ENCODE assay signal across 17 cellular contexts in genomic region chr11:19301336-19301735, GRCh38.
A peak's percentile ranks its signal among the peaks of the same experiment; 100 is the strongest.
DNase-seq lines count a peak whose midpoint lies in the region; ATAC-seq and TF ChIP-seq lines count a peak whose summit lies in the region.
"Had no signal": no experiment of that assay in that cellular context is flagged by ENCODE, and none has a peak within 500 bp of the region (broad histone marks: within the 10 kb centered on the region; RNA-seq: fewer than 3 reads in every experiment).

No MANE protein-coding gene starts in this region.

- intact Hi-C loops in left colon (cut with DNase I, micrococcal nuclease): no loop called here

- H3K4me3 ChIP-seq in fibroblast of mammary gland (ENCODE audit: control insufficient read depth, low read depth, low read length): no peak overlapping the region
- H3K4me3 ChIP-seq: BLaER1, GM23338 had no signal

- DNase-seq in GM04504 (ENCODE audit: low read depth): peak; percentile 12
- peak; percentile 34 for DNase-seq in HS-5 (ENCODE audit: low read depth)
- peak; percentile 44 for DNase-seq in fibroblast of mammary gland (ENCODE audit: low read depth)
- no peak for DNase-seq in left colon
- DNase-seq in NCI-H82 (lab: John Stamatoyannopoulos, UW): no peak
- DNase-seq: Caco-2; CD4-positive, CD25-positive, alpha-beta regulatory T cell; CD8-positive, alpha-beta T cell; DMS153; DND-41; EL; GDM1; H9; HFFc6 had no signal

- ATAC-seq in GM21447 (IDR thresholded peaks at IDR 0.05; ENCODE audit: unreplicated experiment) (no peak), left colon (no peak)
- ATAC-seq: CD8-positive, alpha-beta T cell; GM23338 had no signal

- no peak for TF ChIP-seq CTCF in fibroblast of mammary gland (conservative IDR thresholded peaks at IDR 0.05; ENCODE audit: control insufficient read depth, insufficient read depth, low read depth, low read length)

Comparison
In these comparisons a context has a peak if more than half of its experiments do, and no peak if none do; other contexts are left out.
1. DNase-seq: peak in GM04504 (single experiment), HS-5 (single experiment) and fibroblast of mammary gland (single experiment); none in left colon (0 of 2) and NCI-H82 (single experiment).